8 cellular contexts compared by ENCODE assay signal in genomic region chr3:182792901-182793662, GRCh38. TPM values are rescaled to one million over a fixed set of nuclear protein-coding genes. Genes with fewer than 3 reads are reported as not detected.
A peak's percentile ranks its signal among the peaks of the same experiment; 100 is the strongest.
DNase-seq lines count a peak whose midpoint lies in the region; ATAC-seq lines count a peak whose summit lies in the region.

Gene ATP11B (plus strand): TSS chr3:182793504. CDS start chr3:182793760, 256 bp downstream.

- peaks cover 17% of the 10 kb centered on the region for H3K27me3 ChIP-seq in NT2/D1 (ENCODE audit: insufficient read depth, insufficient read length)
- H3K27me3 ChIP-seq in endocrine pancreas (ENCODE audit: control insufficient read depth, insufficient read depth, low read length), result no peaks in the 10 kb centered on the region

- H3K4me3 ChIP-seq in NT2/D1 (ENCODE audit: insufficient read length, low read depth) (peak within 1 kb of the TSS; percentile 97), endocrine pancreas (ENCODE audit: control insufficient read depth, insufficient read depth, low read length) (peak within 1 kb of the TSS; percentile 97)

- DNase-seq in CMK (ENCODE audit: low read depth) (peak; percentile 26), NT2/D1 (ENCODE audit: low read depth, low spot score) (peak; percentile 25), mesenteric fat pad (ENCODE audit: low spot score) (peak; percentile 91)
- peak; percentile 55 to 70 (median 65) for DNase-seq in activated CD8-positive, alpha-beta memory T cell treated with anti-CD3 and anti-CD28 coated beads for 48 hours (ENCODE audit: low read depth in 2 of 3, low spot score in 2 of 3)
- DNase-seq in stimulated activated CD8-positive, alpha-beta memory T cell treated with anti-CD3 and anti-CD28 coated beads, Interleukin-15, amount 100 ng/mL, for 1 hour (ENCODE audit: low read depth), result peak; percentile 62

- H3K9me3 ChIP-seq in NT2/D1 (ENCODE audit: insufficient read depth, low read length), result no peaks in the 10 kb centered on the region
- H3K9me3 ChIP-seq in endocrine pancreas (ENCODE audit: control insufficient read depth, low read length), result no peaks in the 10 kb centered on the region

- peak; percentile 62 for ATAC-seq in GM19438 (IDR thresholded peaks at IDR 0.05; ENCODE audit: low read depth, unreplicated experiment)
- peak; percentile 32 for ATAC-seq in HG03558 (IDR thresholded peaks at IDR 0.05; ENCODE audit: extremely low read depth, unreplicated experiment)

- H3K36me3 ChIP-seq in NT2/D1 (ENCODE audit: insufficient read depth, insufficient read length, low read length) (no peaks in the 10 kb centered on the region), endocrine pancreas (ENCODE audit: control insufficient read depth, insufficient read depth, low read length) (no peaks in the 10 kb centered on the region)

- no peaks in the 10 kb centered on the region for H3K4me1 ChIP-seq in NT2/D1 (ENCODE audit: insufficient read depth, insufficient read length)
- H3K4me1 ChIP-seq in endocrine pancreas (ENCODE audit: control insufficient read depth, insufficient read depth, low read length), result peaks cover 15% of the 10 kb centered on the region

- H3K9ac ChIP-seq in NT2/D1 (ENCODE audit: insufficient read length, low read depth), result peak within 1 kb of the TSS; percentile 86
- peak within 1 kb of the TSS; percentile 98 for H3K9ac ChIP-seq in endocrine pancreas (ENCODE audit: control insufficient read depth, insufficient read depth, low read length)

RNA-seq across cellular contexts. Expression of gene ATP11B, which starts in this region (rescaled TPM):
- total RNA-seq in mesenteric fat pad, result 82.5 TPM

Comparison
In these comparisons a context has a peak if more than half of its experiments do, and no peak if none do; other contexts are left out.
1. Peak in every context shown above with its lines: DNase-seq, ATAC-seq and H3K4me3 ChIP-seq.
2. DNase-seq: peak in every context shown above with its lines; median percentile 91 in mesenteric fat pad; 65 in activated CD8-positive, alpha-beta memory T cell treated with anti-CD3 and anti-CD28 coated beads for 48 hours; 62 in stimulated activated CD8-positive, alpha-beta memory T cell treated with anti-CD3 and anti-CD28 coated beads, Interleukin-15, amount 100 ng/mL, for 1 hour; 26 in CMK; 25 in NT2/D1.